8 cellular contexts compared by ENCODE assay signal in genomic region chr19:18995804-18996241, GRCh38. TPM values are rescaled to one million over a fixed set of nuclear protein-coding genes. Genes with fewer than 3 reads are reported as not detected.
A peak's percentile ranks its signal among the peaks of the same experiment; 100 is the strongest.
DNase-seq lines count a peak whose midpoint lies in the region; ATAC-seq and TF ChIP-seq lines count a peak whose summit lies in the region.

No MANE protein-coding gene starts in this region.

- H3K9me3 ChIP-seq in HEK293 (ENCODE audit: control insufficient read depth, insufficient read depth, low read depth, low read length), result no peaks in the 10 kb centered on the region
- no peaks in the 10 kb centered on the region for H3K9me3 ChIP-seq in Panc1 (ENCODE audit: control insufficient read depth, insufficient read depth, low read depth, low read length)
- H3K9me3 ChIP-seq in right lobe of liver, result no peaks in the 10 kb centered on the region

- no peaks in the 10 kb centered on the region for H3K9me3 Mint-ChIP-seq in chondrocyte (ENCODE audit: low read depth)

- DNase-seq in DMS 273 (lab: John Stamatoyannopoulos, UW; ENCODE audit: unreplicated experiment) (peak; percentile 96), Panc1 (ENCODE audit: low read depth, low spot score) (no peak), chondrocyte (ENCODE audit: low spot score) (no peak), right lobe of liver (no peak), ureter (ENCODE audit: low spot score) (peak; percentile 63)

- no peaks in the 10 kb centered on the region for H3K27me3 Mint-ChIP-seq in chondrocyte (ENCODE audit: low read depth)

- WGBS in right lobe of liver (ENCODE audit: insufficient coverage, low coverage, low lambda C conversion rate, missing lambda C conversion rate), result 54% methylated on average over 2 of the region's 5 CpGs

- in situ Hi-C loops in Panc1 (cut with HindIII; ENCODE audit: low pct_unique_long_range_greater_than_20kb, low sequenced_read_pairs), result no loop called here

- no peak for TF ChIP-seq POLR2A in right lobe of liver (IDR thresholded peaks at IDR 0.05)

- intact Hi-C loops in Panc1 (cut with micrococcal nuclease; ENCODE audit: unreplicated experiment) (no loop called here), right lobe of liver (cut with DNase I) (no loop called here)

- H3K4me1 ChIP-seq in HEK293 (ENCODE audit: control insufficient read depth, insufficient read depth, low read length) (no peaks in the 10 kb centered on the region), Panc1 (ENCODE audit: control insufficient read depth, insufficient read depth, low read length) (no peaks in the 10 kb centered on the region), right lobe of liver (no peaks in the 10 kb centered on the region)

- no peak overlapping the region for H3K27ac ChIP-seq in HEK293 (ENCODE audit: extremely low read depth, low read depth, low read length)
- no peak overlapping the region for H3K27ac ChIP-seq in Panc1 (ENCODE audit: low read length)
- no peak overlapping the region for H3K27ac ChIP-seq in right lobe of liver

- POLR2A ChIA-PET in HEK293 (lab: Yijun Ruan, JAX) (no interaction called here), Panc1 (lab: Charles Lee) (no interaction called here)

- CTCF ChIA-PET in HEK293 (lab: Yijun Ruan, JAX) (interaction anchor here (0.7 to 3.0 kb wide), 10 partner anchors 9 to 489 kb away, joined by 3 to 24 read pairs (median 4); no protein-coding TSS in a partner anchor), Panc1 (lab: Charles Lee) (no interaction called here)

- H3K4me3 ChIP-seq in HEK293 (ENCODE audit: low read depth, low read length) (no peak overlapping the region), Panc1 (ENCODE audit: low read depth in 2 of 2, low read length in 2 of 2) (no peak overlapping the region), right lobe of liver (no peak overlapping the region)

- peaks cover 33% of the 10 kb centered on the region for H3K4me1 Mint-ChIP-seq in chondrocyte (ENCODE audit: low read depth)

- H3K27ac Mint-ChIP-seq in chondrocyte (ENCODE audit: unreplicated experiment), result peak overlapping the region; percentile 74

- peaks cover 35 to 85% of the 10 kb centered on the region in 2 experiments for H3K36me3 ChIP-seq in HEK293 (ENCODE audit: control insufficient read depth in 2 of 2, insufficient read depth in 1 of 2, low read length in 2 of 2)
- H3K36me3 ChIP-seq in Panc1 (ENCODE audit: control insufficient read depth, insufficient read depth, low read length), result no peaks in the 10 kb centered on the region; the same call in none of the 2 replicates
- H3K36me3 ChIP-seq in right lobe of liver, result peaks cover 0 to 26% (median 6%) of the 10 kb centered on the region in 4 donors

- H3K36me3 Mint-ChIP-seq in chondrocyte (ENCODE audit: low read depth), result peaks cover 30% of the 10 kb centered on the region

- no TSS peak for BruUV-seq in Panc1 (replicated peaks; lab: Mats Ljungman, UMichigan)

- H3K4me3 Mint-ChIP-seq in chondrocyte (ENCODE audit: unreplicated experiment), result no peak overlapping the region

- ATAC-seq in Panc1 (peak; percentile 70), right lobe of liver (peak; percentile 57 to 71 (median 62)), GM18907 (IDR thresholded peaks at IDR 0.05; ENCODE audit: unreplicated experiment) (no peak), GM19351 (IDR thresholded peaks at IDR 0.05; ENCODE audit: unreplicated experiment) (no peak)

- TF ChIP-seq CTCF in HEK293 (tag by site-specific recombination; IDR thresholded peaks at IDR 0.05), result 0 out of 2 replicates have a peak, but pooled peaks have one; percentile 19
- peak; percentile 54 for TF ChIP-seq CTCF in Panc1 (IDR thresholded peaks at IDR 0.05)
- peak; percentile 79 for TF ChIP-seq CTCF in chondrocyte (IDR thresholded peaks at IDR 0.05)
- peak; percentile 21 to 41 (median 36) for TF ChIP-seq CTCF in right lobe of liver (IDR thresholded peaks at IDR 0.05)

- H3K27me3 ChIP-seq in Panc1 (ENCODE audit: control insufficient read depth, insufficient read depth, low read length) (no peaks in the 10 kb centered on the region), right lobe of liver (no peaks in the 10 kb centered on the region)

TF ChIP-seq in HEK293, 187 proteins besides CTCF, POLR2A, EP300 and RAD21 (continues in another document):
- TF ChIP-seq ZNF2 (tag by site-specific recombination; IDR thresholded peaks at IDR 0.05) (no peak), IKZF3 (tag by site-specific recombination; IDR thresholded peaks at IDR 0.05) (no peak), GLI4 (tag by site-specific recombination; IDR thresholded peaks at IDR 0.05) (no peak), ZNF114 (tag by site-specific recombination; IDR thresholded peaks at IDR 0.05) (no peak), KLF10 (tag by site-specific recombination; IDR thresholded peaks at IDR 0.05) (no peak), ZNF175 (tag by site-specific recombination; IDR thresholded peaks at IDR 0.05) (no peak), ZNF654 (tag by site-specific recombination; IDR thresholded peaks at IDR 0.05; ENCODE audit: low read depth) (peak; percentile 34), HOXA7 (CRISPR knock-in tag; IDR thresholded peaks at IDR 0.05; ENCODE audit: borderline replicate concordance) (no peak), ZBTB1 (tag by site-specific recombination; IDR thresholded peaks at IDR 0.05) (no peak), ZNF174 (tag by site-specific recombination; IDR thresholded peaks at IDR 0.05) (no peak), ZNF335 (tag by site-specific recombination; conservative IDR thresholded peaks at IDR 0.05) (peak; percentile 90), ZNF623 (tag by site-specific recombination; IDR thresholded peaks at IDR 0.05) (no peak), SETDB1 (IDR thresholded peaks at IDR 0.05; ENCODE audit: insufficient read length, low read length) (no peak), SP2 (tag by site-specific recombination; IDR thresholded peaks at IDR 0.05) (no peak), ZBTB17 (tag by site-specific recombination; IDR thresholded peaks at IDR 0.05) (no peak), GFI1B (tag by site-specific recombination; IDR thresholded peaks at IDR 0.05) (no peak), ZNF16 (tag by site-specific recombination; IDR thresholded peaks at IDR 0.05; ENCODE audit: low read depth) (no peak), SCRT2 (tag by site-specific recombination; IDR thresholded peaks at IDR 0.05) (0 out of 2 replicates have a peak, but pooled peaks have one; percentile 11), ZNF155 (tag by site-specific recombination; IDR thresholded peaks at IDR 0.05) (no peak), KLF1 (tag by site-specific recombination; IDR thresholded peaks at IDR 0.05) (no peak), ZNF530 (tag by site-specific recombination; IDR thresholded peaks at IDR 0.05; ENCODE audit: low read depth) (no peak), BCL11B (tag by site-specific recombination; IDR thresholded peaks at IDR 0.05; ENCODE audit: low read depth) (no peak), ZFHX2 (tag by site-specific recombination; conservative IDR thresholded peaks at IDR 0.05) (peak; percentile 81)
- TF ChIP-seq, protein P1, sequence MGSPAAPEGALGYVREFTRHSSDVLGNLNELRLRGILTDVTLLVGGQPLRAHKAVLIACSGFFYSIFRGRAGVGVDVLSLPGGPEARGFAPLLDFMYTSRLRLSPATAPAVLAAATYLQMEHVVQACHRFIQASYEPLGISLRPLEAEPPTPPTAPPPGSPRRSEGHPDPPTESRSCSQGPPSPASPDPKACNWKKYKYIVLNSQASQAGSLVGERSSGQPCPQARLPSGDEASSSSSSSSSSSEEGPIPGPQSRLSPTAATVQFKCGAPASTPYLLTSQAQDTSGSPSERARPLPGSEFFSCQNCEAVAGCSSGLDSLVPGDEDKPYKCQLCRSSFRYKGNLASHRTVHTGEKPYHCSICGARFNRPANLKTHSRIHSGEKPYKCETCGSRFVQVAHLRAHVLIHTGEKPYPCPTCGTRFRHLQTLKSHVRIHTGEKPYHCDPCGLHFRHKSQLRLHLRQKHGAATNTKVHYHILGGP (tag by site-specific recombination; IDR thresholded peaks at IDR 0.05), result no peak
- TF ChIP-seq, protein P2, sequence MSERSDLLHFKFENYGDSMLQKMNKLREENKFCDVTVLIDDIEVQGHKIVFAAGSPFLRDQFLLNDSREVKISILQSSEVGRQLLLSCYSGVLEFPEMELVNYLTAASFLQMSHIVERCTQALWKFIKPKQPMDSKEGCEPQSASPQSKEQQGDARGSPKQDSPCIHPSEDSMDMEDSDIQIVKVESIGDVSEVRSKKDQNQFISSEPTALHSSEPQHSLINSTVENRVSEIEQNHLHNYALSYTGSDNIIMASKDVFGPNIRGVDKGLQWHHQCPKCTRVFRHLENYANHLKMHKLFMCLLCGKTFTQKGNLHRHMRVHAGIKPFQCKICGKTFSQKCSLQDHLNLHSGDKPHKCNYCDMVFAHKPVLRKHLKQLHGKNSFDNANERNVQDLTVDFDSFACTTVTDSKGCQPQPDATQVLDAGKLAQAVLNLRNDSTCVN (tag by site-specific recombination; optimal IDR thresholded peaks at IDR 0.05), result no peak
- TF ChIP-seq, protein P3, sequence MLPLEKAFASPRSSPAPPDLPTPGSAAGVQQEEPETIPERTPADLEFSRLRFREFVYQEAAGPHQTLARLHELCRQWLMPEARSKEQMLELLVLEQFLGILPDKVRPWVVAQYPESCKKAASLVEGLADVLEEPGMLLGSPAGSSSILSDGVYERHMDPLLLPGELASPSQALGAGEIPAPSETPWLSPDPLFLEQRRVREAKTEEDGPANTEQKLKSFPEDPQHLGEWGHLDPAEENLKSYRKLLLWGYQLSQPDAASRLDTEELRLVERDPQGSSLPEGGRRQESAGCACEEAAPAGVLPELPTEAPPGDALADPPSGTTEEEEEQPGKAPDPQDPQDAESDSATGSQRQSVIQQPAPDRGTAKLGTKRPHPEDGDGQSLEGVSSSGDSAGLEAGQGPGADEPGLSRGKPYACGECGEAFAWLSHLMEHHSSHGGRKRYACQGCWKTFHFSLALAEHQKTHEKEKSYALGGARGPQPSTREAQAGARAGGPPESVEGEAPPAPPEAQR (tag by site-specific recombination; IDR thresholded peaks at IDR 0.05), result no peak

RNA-seq across cellular contexts. Expression of gene SUGP2, which starts 37.5 kb away (rescaled TPM):
- 112 TPM for total RNA-seq in Panc1 (2021; ENCODE audit: unreplicated experiment)
- 60.6 TPM for polyA plus RNA-seq in Panc1 (2012; ENCODE audit: insufficient read length)
- total RNA-seq in chondrocyte, result 63.8 to 87.4 TPM (median 66.4 TPM) in 3 replicates
- 10 to 100 TPM; 17.4 to 36.4 (median 30.0) TPM for total RNA-seq in right lobe of liver
- 99.6 TPM for total RNA-seq in ureter

RNA-seq across cellular contexts. Expression of gene ARMC6, which starts 37.6 kb away (rescaled TPM):
- total RNA-seq in Panc1 (2021; ENCODE audit: unreplicated experiment), result 51.4 TPM
- polyA plus RNA-seq in Panc1 (2012; ENCODE audit: insufficient read length), result 64.8 TPM
- total RNA-seq in chondrocyte, result 24.6 to 36.1 TPM (median 26.8 TPM) in 3 replicates
- 10 to 100 TPM; 19.3 to 64.8 (median 41.4) TPM for total RNA-seq in right lobe of liver
- 42.2 TPM for total RNA-seq in ureter

RNA-seq across cellular contexts. Expression of gene HOMER3, which starts 54.8 kb away (rescaled TPM):
- total RNA-seq in Panc1 (2021; ENCODE audit: unreplicated experiment) (58.9 TPM), chondrocyte (34.5 to 54.7 TPM (median 50.6 TPM) in 3 replicates), right lobe of liver (1 to 10 TPM; 2.3 to 4.7 (median 3.2) TPM), ureter (23.2 TPM)
- polyA plus RNA-seq in Panc1 (2012; ENCODE audit: insufficient read length), result 61.8 TPM

Comparison
In these comparisons a context has a peak if more than half of its experiments do, and no peak if none do; other contexts are left out.
1. DNase-seq: peak in DMS 273 (single experiment) and ureter (single experiment); none in Panc1 (single experiment), chondrocyte (single experiment) and right lobe of liver (0 of 3).
2. CTCF ChIP-seq: peak in every context shown above with its lines; median percentile 79 in chondrocyte; 54 in Panc1; 36 in right lobe of liver; 19 in HEK293.
3. ATAC-seq: peak in Panc1 (single experiment) and right lobe of liver (4 of 4); none in GM18907 (single experiment) and GM19351 (single experiment).